ENCODE assay signal across 19 cellular contexts in the genomic region with DNA sequence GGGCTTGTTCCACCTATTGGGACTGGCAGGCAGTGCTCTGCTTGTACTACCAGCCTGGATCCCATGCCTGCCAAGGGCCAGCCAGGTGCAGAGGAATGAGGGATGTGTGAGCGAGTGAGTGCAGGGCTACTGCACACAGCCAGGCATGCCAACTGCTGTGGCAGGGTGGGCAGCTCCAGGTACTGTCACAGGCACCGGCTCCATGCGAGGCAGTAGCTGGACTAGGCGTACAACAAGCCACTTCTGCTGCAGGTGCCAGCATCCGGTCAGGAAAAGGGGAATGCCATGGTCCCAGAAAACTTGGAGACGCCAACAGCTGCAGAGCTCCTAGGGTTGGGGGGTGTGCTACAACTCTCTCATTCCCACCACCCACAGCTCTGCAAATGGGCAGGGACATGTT.
"Had no signal": no experiment of that assay in that cellular context is flagged by ENCODE, and none has a peak within 500 bp of the region (broad histone marks: within the 10 kb centered on the region; RNA-seq: fewer than 3 reads in every experiment).

No MANE protein-coding gene starts in this region.

- DNase-seq: erythroblast; foreskin keratinocyte; kidney; left cardiac atrium; left ventricle myocardium inferior; naive B cell; right lobe of liver; stimulated activated CD4-positive, alpha-beta T cell treated with anti-CD3 and anti-CD28 coated beads, Interleukin-1b, Interleukin-23, amount 100 ng/mL, for 48 hours; stimulated activated CD4-positive, alpha-beta T cell treated with anti-CD3 and anti-CD28 coated beads, Interleukin-4, amount 100 ng/mL, for 24 hours; stimulated activated naive CD4-positive, alpha-beta T cell; thyroid gland; uterus had no signal

- H3K4me1 Mint-ChIP-seq: naive B cell, nephron had no signal

- H3K36me3 Mint-ChIP-seq: naive B cell had no signal

- H3K27me3 ChIP-seq: foreskin keratinocyte, right lobe of liver, suprapubic skin, thyroid gland, upper lobe of left lung, uterus had no signal

- H3K27me3 Mint-ChIP-seq: dendritic cell treated with granulocyte-macrophage colony-stimulating factor and Interleukin-4, amounts not matched to agents 40 ng/mL and 50 ng/mL, for 4 days; naive B cell had no signal

- H2AFZ ChIP-seq: parathyroid adenoma had no signal

- ATAC-seq: foreskin keratinocyte, left cardiac atrium, right lobe of liver had no signal

- H3K27ac ChIP-seq: foreskin keratinocyte, left ventricle myocardium inferior, parathyroid adenoma, prostate gland, right lobe of liver, suprapubic skin, thyroid gland, upper lobe of left lung, uterus had no signal

- H3K27ac Mint-ChIP-seq: dendritic cell treated with granulocyte-macrophage colony-stimulating factor and Interleukin-4, amounts not matched to agents 40 ng/mL and 50 ng/mL, for 4 days; naive B cell; nephron had no signal

- H3K4me3 ChIP-seq: left ventricle myocardium inferior, lung, prostate gland, right lobe of liver, suprapubic skin, thyroid gland, upper lobe of left lung, uterus had no signal

- H3K36me3 ChIP-seq: left ventricle myocardium inferior, prostate gland, right lobe of liver, suprapubic skin, thyroid gland, upper lobe of left lung, uterus had no signal

- H3K9me3 Mint-ChIP-seq: nephron had no signal

- H3K9ac ChIP-seq: parathyroid adenoma had no signal

- H3K4me1 ChIP-seq: foreskin keratinocyte, left ventricle myocardium inferior, parathyroid adenoma, prostate gland, right lobe of liver, suprapubic skin, thyroid gland, upper lobe of left lung, uterus had no signal

- H3K79me2 ChIP-seq: parathyroid adenoma had no signal

- H3K9me3 ChIP-seq: prostate gland, right lobe of liver, suprapubic skin, thyroid gland, upper lobe of left lung, uterus had no signal

- H3K4me3 Mint-ChIP-seq: dendritic cell treated with granulocyte-macrophage colony-stimulating factor and Interleukin-4, amounts not matched to agents 40 ng/mL and 50 ng/mL, for 4 days; naive B cell; nephron had no signal
